Comparison of ENCODE assay signal across 3 cellular contexts in genomic region chr1:149279015-149279414, GRCh38.
DNase-seq lines count a peak whose midpoint lies in the region; ATAC-seq lines count a peak whose summit lies in the region.
"Not testable (repeated sequence)": the region's sequence is repeated elsewhere in the genome, so short reads cannot be mapped to it uniquely, and the experiment has no call there.

No MANE protein-coding gene starts in this region.

- H3K27me3 Mint-ChIP-seq in activated T-cell treated with anti-CD3 and anti-CD28 coated beads, Interleukin-2, amount 50 U/mL, for 72 hours (ENCODE audit: low read depth); activated T-helper 17 cell treated with anti-CD3 and anti-CD28 coated beads, Interleukin-2, amount 50 U/mL, for 72 hours: not testable (repeated sequence)

- not testable (repeated sequence) for H3K9me3 Mint-ChIP-seq in activated T-cell treated with anti-CD3 and anti-CD28 coated beads, Interleukin-2, amount 50 U/mL, for 72 hours; activated T-helper 17 cell treated with anti-CD3 and anti-CD28 coated beads, Interleukin-2, amount 50 U/mL, for 72 hours; stimulated activated effector memory CD8-positive, alpha-beta T cell treated with anti-CD3 and anti-CD28 coated beads, Interleukin-12 subunit alpha, Interleukin-12 subunit beta, amount 100 ng/mL, for 72 hours

- not testable (repeated sequence) for H3K4me3 Mint-ChIP-seq in activated T-cell treated with anti-CD3 and anti-CD28 coated beads, Interleukin-2, amount 50 U/mL, for 72 hours; activated T-helper 17 cell treated with anti-CD3 and anti-CD28 coated beads, Interleukin-2, amount 50 U/mL, for 72 hours; stimulated activated effector memory CD8-positive, alpha-beta T cell treated with anti-CD3 and anti-CD28 coated beads, Interleukin-12 subunit alpha, Interleukin-12 subunit beta, amount 100 ng/mL, for 72 hours

- H3K36me3 Mint-ChIP-seq in activated T-cell treated with anti-CD3 and anti-CD28 coated beads, Interleukin-2, amount 50 U/mL, for 72 hours (ENCODE audit: insufficient read depth in 2 of 2); activated T-helper 17 cell treated with anti-CD3 and anti-CD28 coated beads, Interleukin-2, amount 50 U/mL, for 72 hours (ENCODE audit: low read depth); stimulated activated effector memory CD8-positive, alpha-beta T cell treated with anti-CD3 and anti-CD28 coated beads, Interleukin-12 subunit alpha, Interleukin-12 subunit beta, amount 100 ng/mL, for 72 hours: not testable (repeated sequence)

- not testable (repeated sequence) for H3K4me1 Mint-ChIP-seq in activated T-cell treated with anti-CD3 and anti-CD28 coated beads, Interleukin-2, amount 50 U/mL, for 72 hours (ENCODE audit: low read depth); activated T-helper 17 cell treated with anti-CD3 and anti-CD28 coated beads, Interleukin-2, amount 50 U/mL, for 72 hours; stimulated activated effector memory CD8-positive, alpha-beta T cell treated with anti-CD3 and anti-CD28 coated beads, Interleukin-12 subunit alpha, Interleukin-12 subunit beta, amount 100 ng/mL, for 72 hours

- not testable (repeated sequence) for DNase-seq in activated T-cell treated with anti-CD3 and anti-CD28 coated beads, Interleukin-2, amount 50 U/mL, for 72 hours; stimulated activated effector memory CD8-positive, alpha-beta T cell treated with anti-CD3 and anti-CD28 coated beads, Interleukin-12 subunit alpha, Interleukin-12 subunit beta, amount 100 ng/mL, for 72 hours (ENCODE audit: low spot score in 2 of 2)

- H3K27ac Mint-ChIP-seq in activated T-cell treated with anti-CD3 and anti-CD28 coated beads, Interleukin-2, amount 50 U/mL, for 72 hours; activated T-helper 17 cell treated with anti-CD3 and anti-CD28 coated beads, Interleukin-2, amount 50 U/mL, for 72 hours; stimulated activated effector memory CD8-positive, alpha-beta T cell treated with anti-CD3 and anti-CD28 coated beads, Interleukin-12 subunit alpha, Interleukin-12 subunit beta, amount 100 ng/mL, for 72 hours: not testable (repeated sequence)

- peak; percentile 51 to 55 for ATAC-seq in activated T-cell treated with anti-CD3 and anti-CD28 coated beads, Interleukin-2, amount 50 U/mL, for 72 hours (replicated peaks in 1 of 2)
- ATAC-seq in activated T-helper 17 cell treated with anti-CD3 and anti-CD28 coated beads, Interleukin-2, amount 50 U/mL, for 72 hours (replicated peaks): peak; percentile 29
- peak; percentile 69 for ATAC-seq in stimulated activated effector memory CD8-positive, alpha-beta T cell treated with anti-CD3 and anti-CD28 coated beads, Interleukin-12 subunit alpha, Interleukin-12 subunit beta, amount 100 ng/mL, for 72 hours
